ENCODE assay signal across 8 cellular contexts in the genomic region with DNA sequence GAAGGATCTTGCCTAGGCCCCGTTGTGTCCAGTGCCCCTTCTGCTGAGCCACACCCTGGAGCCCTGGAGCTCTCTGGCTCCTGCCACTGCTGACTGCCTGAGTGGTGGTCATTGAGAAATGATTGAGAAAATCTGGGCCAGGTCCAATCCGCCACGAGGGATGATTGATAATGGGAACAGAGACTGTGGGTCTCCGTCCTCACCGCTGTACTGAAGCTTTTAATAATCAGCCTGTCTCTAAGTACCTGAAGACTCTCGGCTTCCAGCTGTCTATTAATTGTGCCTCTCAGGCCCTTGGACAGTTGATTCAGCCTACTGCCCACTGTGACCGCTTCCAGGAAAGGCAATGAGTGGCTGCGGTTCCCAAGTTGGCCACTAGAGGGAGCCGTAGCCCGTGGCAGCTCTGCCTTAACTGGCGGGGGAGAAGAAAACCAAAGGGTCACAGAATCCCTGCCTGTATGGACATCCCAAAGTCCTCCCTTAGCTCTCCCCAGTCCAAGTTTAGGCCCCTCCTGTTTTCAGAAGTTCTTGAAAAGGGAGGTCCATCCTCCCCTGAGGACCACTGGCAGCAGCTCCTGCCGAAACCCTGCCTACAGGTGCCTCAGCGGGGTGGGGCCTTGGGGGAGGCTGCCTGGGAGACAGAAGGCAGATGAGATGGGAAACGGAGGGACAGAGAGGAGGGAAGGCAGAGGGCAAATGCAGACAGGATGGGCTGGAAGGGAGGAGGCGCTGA.
DNase-seq lines count a peak whose midpoint lies in the region; ATAC-seq, FAIRE-seq and TF ChIP-seq lines count a peak whose summit lies in the region.

No MANE protein-coding gene starts in this region.

- H3K27ac ChIP-seq in C4-2B, result no peak overlapping the region
- H3K27ac ChIP-seq in GM23338 (ENCODE audit: low read depth), result no peak overlapping the region
- H3K27ac ChIP-seq in kidney (ENCODE audit: low read depth in 2 of 2, low read length in 2 of 2), result no peak overlapping the region

- H3K36me3 Mint-ChIP-seq in GM23338 (ENCODE audit: low read depth), result peaks cover 6% of the 10 kb centered on the region; the same call in 2 of the 3 replicates

- H3K4me3 Mint-ChIP-seq in GM23338, result peak overlapping the region; percentile 68; the same call in 2 of the 3 replicates

- H3K36me3 ChIP-seq in GM23338 (ENCODE audit: insufficient read depth), result no peaks in the 10 kb centered on the region
- peaks cover 3 to 10% of the 10 kb centered on the region in 2 donors for H3K36me3 ChIP-seq in kidney (ENCODE audit: control insufficient read depth in 1 of 2, insufficient read depth in 2 of 2, low read length in 2 of 2)

- no peaks in the 10 kb centered on the region for H3K27me3 ChIP-seq in GM23338 (ENCODE audit: insufficient read depth)

- H3K79me2 ChIP-seq in GM23338 (replicated peaks; ENCODE audit: insufficient read depth), result no peaks in the 10 kb centered on the region

- H3K9ac ChIP-seq in kidney (ENCODE audit: low read length in 2 of 2), result no peak overlapping the region

- H3K4me1 ChIP-seq in GM23338 (ENCODE audit: insufficient read depth), result no peaks in the 10 kb centered on the region; the same call in 1 of the 2 replicates
- peaks cover 0 to 4% of the 10 kb centered on the region in 2 donors for H3K4me1 ChIP-seq in kidney (ENCODE audit: control insufficient read depth in 1 of 2, insufficient read depth in 1 of 2, low read depth in 1 of 2, low read length in 2 of 2)

- no peak overlapping the region for H3K27ac Mint-ChIP-seq in GM23338

- H3K4me3 ChIP-seq in GM23338 (peak overlapping the region; percentile 59), cardiac fibroblast (replicated peaks in 1 of 2; ENCODE audit: low read depth in 2 of 2, low read length in 2 of 2) (no peak overlapping the region), kidney (ENCODE audit: low read length in 2 of 2) (no peak overlapping the region)

- H3F3A ChIP-seq in GM23338 (replicated peaks; ENCODE audit: low read depth), result no peaks in the 10 kb centered on the region

- peak overlapping the region; percentile 92 for H3K4me2 ChIP-seq in GM23338

- H4K20me1 ChIP-seq in GM23338 (replicated peaks; ENCODE audit: insufficient read depth), result no peaks in the 10 kb centered on the region

- H2AFZ ChIP-seq in GM23338, result peak overlapping the region; percentile 97

- peak; percentile 85 for DNase-seq in GM23338 (ENCODE audit: low spot score)
- DNase-seq in NCI-H2171 (lab: John Stamatoyannopoulos, UW), result peak; percentile 22
- peak; percentile 38 for DNase-seq in activated CD4-positive, CD25-positive, alpha-beta regulatory T cell treated with anti-CD3 and anti-CD28 coated beads, Interleukin-2, amount 50 U/mL, for 16 hours (ENCODE audit: low read depth, low spot score)
- DNase-seq in cardiac fibroblast (ENCODE audit: low read depth in 2 of 2), result peak; percentile 75 to 79
- DNase-seq in kidney, result peak; percentile 92
- peak; percentile 41 to 68 for DNase-seq in stimulated activated CD4-positive, alpha-beta T cell treated with anti-CD3 and anti-CD28 coated beads, Interleukin-15, amount 100 ng/mL, for 48 hours (ENCODE audit: low read depth in 2 of 2)

- H3K27me3 Mint-ChIP-seq in GM23338 (ENCODE audit: insufficient read depth, low read depth, poor library complexity), result peaks cover 13% of the 10 kb centered on the region

- no peaks in the 10 kb centered on the region for H3K9me2 ChIP-seq in GM23338 (ENCODE audit: insufficient read depth)

- peaks cover 12% of the 10 kb centered on the region for H3K4me1 Mint-ChIP-seq in GM23338

- H3K9me3 ChIP-seq in kidney (ENCODE audit: control insufficient read depth in 1 of 2, low read length in 2 of 2), result no peaks in the 10 kb centered on the region

- peaks cover 20% of the 10 kb centered on the region for H3K9me3 Mint-ChIP-seq in GM23338

- peak; percentile 67 for ATAC-seq in GM23338
- no peak for ATAC-seq in HG03565 (IDR thresholded peaks at IDR 0.05; ENCODE audit: unreplicated experiment)

- intact Hi-C loops in kidney (cut with DNase I), result loop anchor here (5.0 kb wide), 1 partner anchor 203 kb away; no protein-coding TSS in a partner anchor

- FAIRE-seq in kidney (lab: Jason Lieb, UNC), result peak; percentile 17

- TF ChIP-seq CTCF in C4-2B (conservative IDR thresholded peaks at IDR 0.05), result peak; percentile 94
- TF ChIP-seq CTCF in GM23338 (conservative IDR thresholded peaks at IDR 0.05; ENCODE audit: low read depth in 2 of 2), result peak; percentile 99
- peak; percentile 99 for TF ChIP-seq CTCF in cardiac fibroblast (IDR thresholded peaks at IDR 0.05; ENCODE audit: low read depth, low read length)
- TF ChIP-seq CTCF in kidney (IDR thresholded peaks at IDR 0.05; ENCODE audit: borderline replicate concordance, extremely low read depth, insufficient read depth), result peak; percentile 99

TF ChIP-seq in GM23338, 12 proteins besides CTCF, POLR2A, EP300 and RAD21 (continues in another document):
- TF ChIP-seq ZNF114 (CRISPR knock-in tag; IDR thresholded peaks at IDR 0.05) (no peak), STAT1 (IDR thresholded peaks at IDR 0.05; ENCODE audit: unreplicated experiment) (no peak), EZH2 (IDR thresholded peaks at IDR 0.05; ENCODE audit: low read depth, unreplicated experiment) (no peak), NANOG (IDR thresholded peaks at IDR 0.05; ENCODE audit: borderline replicate concordance) (no peak), JUNB (IDR thresholded peaks at IDR 0.05; ENCODE audit: unreplicated experiment) (no peak)
- TF ChIP-seq, protein P1, sequence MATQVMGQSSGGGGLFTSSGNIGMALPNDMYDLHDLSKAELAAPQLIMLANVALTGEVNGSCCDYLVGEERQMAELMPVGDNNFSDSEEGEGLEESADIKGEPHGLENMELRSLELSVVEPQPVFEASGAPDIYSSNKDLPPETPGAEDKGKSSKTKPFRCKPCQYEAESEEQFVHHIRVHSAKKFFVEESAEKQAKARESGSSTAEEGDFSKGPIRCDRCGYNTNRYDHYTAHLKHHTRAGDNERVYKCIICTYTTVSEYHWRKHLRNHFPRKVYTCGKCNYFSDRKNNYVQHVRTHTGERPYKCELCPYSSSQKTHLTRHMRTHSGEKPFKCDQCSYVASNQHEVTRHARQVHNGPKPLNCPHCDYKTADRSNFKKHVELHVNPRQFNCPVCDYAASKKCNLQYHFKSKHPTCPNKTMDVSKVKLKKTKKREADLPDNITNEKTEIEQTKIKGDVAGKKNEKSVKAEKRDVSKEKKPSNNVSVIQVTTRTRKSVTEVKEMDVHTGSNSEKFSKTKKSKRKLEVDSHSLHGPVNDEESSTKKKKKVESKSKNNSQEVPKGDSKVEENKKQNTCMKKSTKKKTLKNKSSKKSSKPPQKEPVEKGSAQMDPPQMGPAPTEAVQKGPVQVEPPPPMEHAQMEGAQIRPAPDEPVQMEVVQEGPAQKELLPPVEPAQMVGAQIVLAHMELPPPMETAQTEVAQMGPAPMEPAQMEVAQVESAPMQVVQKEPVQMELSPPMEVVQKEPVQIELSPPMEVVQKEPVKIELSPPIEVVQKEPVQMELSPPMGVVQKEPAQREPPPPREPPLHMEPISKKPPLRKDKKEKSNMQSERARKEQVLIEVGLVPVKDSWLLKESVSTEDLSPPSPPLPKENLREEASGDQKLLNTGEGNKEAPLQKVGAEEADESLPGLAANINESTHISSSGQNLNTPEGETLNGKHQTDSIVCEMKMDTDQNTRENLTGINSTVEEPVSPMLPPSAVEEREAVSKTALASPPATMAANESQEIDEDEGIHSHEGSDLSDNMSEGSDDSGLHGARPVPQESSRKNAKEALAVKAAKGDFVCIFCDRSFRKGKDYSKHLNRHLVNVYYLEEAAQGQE (IDR thresholded peaks at IDR 0.05; ENCODE audit: unreplicated experiment), result no peak
- TF ChIP-seq, protein P2, sequence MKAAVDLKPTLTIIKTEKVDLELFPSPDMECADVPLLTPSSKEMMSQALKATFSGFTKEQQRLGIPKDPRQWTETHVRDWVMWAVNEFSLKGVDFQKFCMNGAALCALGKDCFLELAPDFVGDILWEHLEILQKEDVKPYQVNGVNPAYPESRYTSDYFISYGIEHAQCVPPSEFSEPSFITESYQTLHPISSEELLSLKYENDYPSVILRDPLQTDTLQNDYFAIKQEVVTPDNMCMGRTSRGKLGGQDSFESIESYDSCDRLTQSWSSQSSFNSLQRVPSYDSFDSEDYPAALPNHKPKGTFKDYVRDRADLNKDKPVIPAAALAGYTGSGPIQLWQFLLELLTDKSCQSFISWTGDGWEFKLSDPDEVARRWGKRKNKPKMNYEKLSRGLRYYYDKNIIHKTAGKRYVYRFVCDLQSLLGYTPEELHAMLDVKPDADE (IDR thresholded peaks at IDR 0.05), result no peak

Comparison
In these comparisons a context has a peak if more than half of its experiments do, and no peak if none do; other contexts are left out.
1. DNase-seq: peak in every context shown above with its lines; median percentile 92 in kidney; 85 in GM23338; 77 in cardiac fibroblast; 54 in stimulated activated CD4-positive, alpha-beta T cell treated with anti-CD3 and anti-CD28 coated beads, Interleukin-15, amount 100 ng/mL, for 48 hours; 38 in activated CD4-positive, CD25-positive, alpha-beta regulatory T cell treated with anti-CD3 and anti-CD28 coated beads, Interleukin-2, amount 50 U/mL, for 16 hours; 22 in NCI-H2171.